Comparison of ENCODE assay signal across 8 cellular contexts in genomic region chr14:67695394-67695949, GRCh38. TPM values are rescaled to one million over a fixed set of nuclear protein-coding genes. Genes with fewer than 3 reads are reported as not detected.
DNase-seq lines count a peak whose midpoint lies in the region; ATAC-seq and TF ChIP-seq lines count a peak whose summit lies in the region.

RDH11 (minus strand) TSS chr14:67695764; CDS start chr14:67695703, 61 bp downstream.

- POLR2A ChIA-PET in activated CD4-positive, alpha-beta T cell treated with anti-CD3 and anti-CD28 coated beads for 36 hours (lab: Charles Lee) = interaction anchor here (0.5 to 1.6 kb wide), 11 partner anchors 9 to 506 kb away, joined by 3 to 10 read pairs (median 3); partner anchors contain the start of genes ATP6V1D, EIF2S1, GARIN2 and PIGH

- peaks cover 21% of the 10 kb centered on the region for H3K4me1 Mint-ChIP-seq in activated CD4-positive, alpha-beta T cell treated with anti-CD3 and anti-CD28 coated beads for 36 hours

- no peak for TF ChIP-seq CTCF in choroid plexus epithelial cell (conservative IDR thresholded peaks at IDR 0.05; ENCODE audit: low read depth, low read length)

- peaks cover 21% of the 10 kb centered on the region for H3K36me3 Mint-ChIP-seq in activated CD4-positive, alpha-beta T cell treated with anti-CD3 and anti-CD28 coated beads for 36 hours (ENCODE audit: low read depth)

- H3K27me3 Mint-ChIP-seq in activated CD4-positive, alpha-beta T cell treated with anti-CD3 and anti-CD28 coated beads for 36 hours = no peaks in the 10 kb centered on the region

- CTCF ChIA-PET in activated CD4-positive, alpha-beta T cell treated with anti-CD3 and anti-CD28 coated beads for 36 hours (lab: Charles Lee) = interaction anchor here (0.6 to 3.1 kb wide), 8 partner anchors 9 to 77 kb away, joined by 4 to 13 read pairs (median 6); partner anchors contain the start of gene VTI1B

- ATAC-seq in GM19043 (IDR thresholded peaks at IDR 0.05; ENCODE audit: low read depth, unreplicated experiment) (peak; percentile 80), HG03378 (IDR thresholded peaks at IDR 0.05; ENCODE audit: unreplicated experiment) (peak; percentile 85)
- peak; percentile 88 for ATAC-seq in activated CD4-positive, alpha-beta T cell treated with anti-CD3 and anti-CD28 coated beads for 36 hours

- H3K4me3 ChIP-seq in choroid plexus epithelial cell (ENCODE audit: low read depth, low read length) = peak within 1 kb of the TSS; percentile 92

- H3K9me3 Mint-ChIP-seq in activated CD4-positive, alpha-beta T cell treated with anti-CD3 and anti-CD28 coated beads for 36 hours (ENCODE audit: low read depth) = no peaks in the 10 kb centered on the region

- H3K27ac Mint-ChIP-seq in activated CD4-positive, alpha-beta T cell treated with anti-CD3 and anti-CD28 coated beads for 36 hours = peak within 1 kb of the TSS; percentile 98

- intact Hi-C loops in activated CD4-positive, alpha-beta T cell treated with anti-CD3 and anti-CD28 coated beads for 36 hours (cut with DNase I, micrococcal nuclease) = loop anchor here (1.0 to 10.0 kb wide), 10 partner anchors 15 to 1099 kb away; partner anchors contain the start of genes ARG2 (in 2 of the 2), PIGH (in 2 of the 2), VTI1B (in 2 of the 2) and ZFYVE26 (in 2 of the 2)

- DNase-seq in AG20443 (ENCODE audit: low spot score) (peak; percentile 94), NCI-H510A (lab: John Stamatoyannopoulos, UW) (peak; percentile 81), choroid plexus epithelial cell (ENCODE audit: low read depth) (peak; percentile 92), kidney glomerular epithelial cell (lab: John Stamatoyannopoulos, UW) (peak; percentile 84)
- peak; percentile 92 for DNase-seq in activated CD4-positive, alpha-beta T cell treated with anti-CD3 and anti-CD28 coated beads for 36 hours
- DNase-seq in stimulated activated CD4-positive, alpha-beta T cell treated with anti-CD3 and anti-CD28 coated beads, Interleukin-1b, Interleukin-23, amount 100 ng/mL, for 1 hour (ENCODE audit: low read depth in 2 of 2) = peak; percentile 60 to 61

- peak within 1 kb of the TSS; percentile 91 for H3K4me3 Mint-ChIP-seq in activated CD4-positive, alpha-beta T cell treated with anti-CD3 and anti-CD28 coated beads for 36 hours

RNA-seq across cellular contexts. Expression of gene RDH11, which starts in this region (rescaled TPM):
- total RNA-seq in activated CD4-positive, alpha-beta T cell treated with anti-CD3 and anti-CD28 coated beads for 36 hours = 10 to 100 TPM; 72.0 to 75.6 TPM

Comparison
In these comparisons a context has a peak if more than half of its experiments do, and no peak if none do; other contexts are left out.
1. Peak in every context shown above with its lines: DNase-seq, ATAC-seq and H3K4me3 ChIP-seq.